ENCODE assay signal across 38 cellular contexts in the genomic region with DNA sequence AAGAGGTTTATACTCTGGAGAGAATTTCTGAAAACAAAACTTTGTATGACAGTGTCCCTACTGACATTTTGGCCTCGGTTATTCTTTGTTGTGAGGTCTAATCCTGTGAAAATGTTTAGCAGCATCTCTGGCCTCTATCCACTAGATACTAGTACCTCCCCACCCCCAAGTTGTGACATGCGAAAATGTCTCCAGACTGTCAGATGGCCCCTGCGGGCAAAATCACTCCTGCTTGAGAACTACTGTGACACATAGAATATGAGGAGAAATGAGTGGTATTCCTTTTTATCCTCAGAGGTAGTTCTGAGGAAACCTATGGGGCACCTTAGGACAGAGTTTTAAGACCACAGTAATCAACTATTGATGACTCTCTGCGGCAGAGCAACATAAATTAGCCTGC.
"Had no signal": no experiment of that assay in that cellular context is flagged by ENCODE, and none has a peak within 500 bp of the region (broad histone marks: within the 10 kb centered on the region; RNA-seq: fewer than 3 reads in every experiment).

No MANE protein-coding gene starts in this region.

- H3K9me3 ChIP-seq: adrenal gland, ascending aorta, body of pancreas, breast epithelium had no signal

- DNase-seq: activated effector memory CD4-positive, alpha-beta T cell treated with anti-CD3 and anti-CD28 coated beads, Interleukin-2, amount 50 U/mL, for 16 hours; activated effector memory CD4-positive, alpha-beta T cell treated with Interleukin-2 at 50 U/mL for 16 hours; activated gamma-delta T cell; activated gamma-delta T cell treated with Interleukin-2 at 50 U/mL for 16 hours; activated naive CD4-positive, alpha-beta T cell; activated naive CD4-positive, alpha-beta T cell treated with anti-CD3 and anti-CD28 coated beads for 36 hours; activated naive CD4-positive, alpha-beta T cell treated with anti-CD3 and anti-CD28 coated beads, Interleukin-2, amount 10 ng/mL, durations not matched to agents 7 days and 5 days; activated naive CD4-positive, alpha-beta T cell treated with anti-CD3 and anti-CD28 coated beads, Interleukin-2, amount 50 U/mL, for 16 hours; activated naive CD4-positive, alpha-beta T cell treated with Interleukin-2 at 50 U/mL for 16 hours; activated naive CD8-positive, alpha-beta T cell treated with anti-CD3 and anti-CD28 coated beads for 36 hours; activated naive CD8-positive, alpha-beta T cell treated with anti-CD3 and anti-CD28 coated beads, Interleukin-2, amount 10 ng/mL, durations not matched to agents 7 days and 5 days; activated naive CD8-positive, alpha-beta T cell treated with anti-CD3 and anti-CD28 coated beads, Interleukin-2, amount 50 U/mL, for 24 hours; activated T-cell treated with anti-CD3 and anti-CD28 coated beads, Interleukin-2, amount 50 U/mL, for 1 hour; activated T-cell treated with anti-CD3 and anti-CD28 coated beads, Interleukin-2, amount 50 U/mL, for 24 hours; activated T-cell treated with anti-CD3 and anti-CD28 coated beads, Interleukin-2, amount 50 U/mL, for 4 hours; activated T-cell treated with anti-CD3 and anti-CD28 coated beads, Interleukin-2, amount 50 U/mL, for 48 hours; activated T-cell treated with anti-CD3 and anti-CD28 coated beads, Interleukin-2, amount 50 U/mL, for 72 hours; adrenal gland; amniotic stem cell; amygdala; anterior cingulate cortex; aorta; body of pancreas; brain microvascular endothelial cell; caudate nucleus; central memory CD4-positive, alpha-beta T cell; cerebellar nuclear complex had no signal

- H3K27ac Mint-ChIP-seq: activated naive CD4-positive, alpha-beta T cell treated with anti-CD3 and anti-CD28 coated beads for 36 hours; activated naive CD4-positive, alpha-beta T cell treated with anti-CD3 and anti-CD28 coated beads, Interleukin-2, amount 10 ng/mL, durations not matched to agents 7 days and 5 days; activated naive CD4-positive, alpha-beta T cell treated with anti-CD3 and anti-CD28 coated beads, Interleukin-2, amount 50 U/mL, for 24 hours; activated naive CD4-positive, alpha-beta T cell treated with anti-CD3 and anti-CD28 coated beads, Interleukin-2, amount 50 U/mL, for 72 hours; activated naive CD8-positive, alpha-beta T cell; activated naive CD8-positive, alpha-beta T cell treated with anti-CD3 and anti-CD28 coated beads for 36 hours; activated naive CD8-positive, alpha-beta T cell treated with anti-CD3 and anti-CD28 coated beads, Interleukin-2, amount 10 ng/mL, durations not matched to agents 7 days and 5 days; activated naive CD8-positive, alpha-beta T cell treated with anti-CD3 and anti-CD28 coated beads, Interleukin-2, amount 50 U/mL, for 24 hours; activated T-cell treated with anti-CD3 and anti-CD28 coated beads, Interleukin-2, amount 50 U/mL, for 24 hours; activated T-cell treated with anti-CD3 and anti-CD28 coated beads, Interleukin-2, amount 50 U/mL, for 72 hours; activated T-helper 1 cell treated with anti-CD3 and anti-CD28 coated beads, Interleukin-12 subunit alpha, Interleukin-12 subunit beta, Interleukin-2, Interleukin-4 antibody, amounts not matched to agents 30 ng/mL and 10 ng/mL and 1 ng/mL, durations not matched to agents 14 hours and 24 hours and 36 hours; activated T-helper 17 cell treated with anti-CD3 and anti-CD28 coated beads, Interleukin-2, amount 50 U/mL, for 72 hours; activated T-helper 2 cell treated with anti-CD3 and anti-CD28 coated beads, Interferon-gamma antibody, Interleukin-2, Interleukin-4, amounts not matched to agents 10 μg/mL and 5 μg/mL and 100 μg/mL, durations not matched to agents 14 hours and 24 hours and 36 hours; brain had no signal

- H3K36me3 Mint-ChIP-seq: activated naive CD4-positive, alpha-beta T cell treated with anti-CD3 and anti-CD28 coated beads, Interleukin-2, amount 10 ng/mL, durations not matched to agents 7 days and 5 days; activated naive CD4-positive, alpha-beta T cell treated with anti-CD3 and anti-CD28 coated beads, Interleukin-2, amount 50 U/mL, for 24 hours; activated naive CD4-positive, alpha-beta T cell treated with anti-CD3 and anti-CD28 coated beads, Interleukin-2, amount 50 U/mL, for 72 hours; activated naive CD8-positive, alpha-beta T cell; activated naive CD8-positive, alpha-beta T cell treated with anti-CD3 and anti-CD28 coated beads for 36 hours; activated naive CD8-positive, alpha-beta T cell treated with anti-CD3 and anti-CD28 coated beads, Interleukin-2, amount 10 ng/mL, durations not matched to agents 7 days and 5 days had no signal

- H3K4me3 Mint-ChIP-seq: activated naive CD4-positive, alpha-beta T cell treated with anti-CD3 and anti-CD28 coated beads for 36 hours; activated naive CD4-positive, alpha-beta T cell treated with anti-CD3 and anti-CD28 coated beads, Interleukin-2, amount 10 ng/mL, durations not matched to agents 7 days and 5 days; activated naive CD4-positive, alpha-beta T cell treated with anti-CD3 and anti-CD28 coated beads, Interleukin-2, amount 50 U/mL, for 24 hours; activated naive CD8-positive, alpha-beta T cell; activated naive CD8-positive, alpha-beta T cell treated with anti-CD3 and anti-CD28 coated beads for 36 hours; activated naive CD8-positive, alpha-beta T cell treated with anti-CD3 and anti-CD28 coated beads, Interleukin-2, amount 10 ng/mL, durations not matched to agents 7 days and 5 days; activated naive CD8-positive, alpha-beta T cell treated with anti-CD3 and anti-CD28 coated beads, Interleukin-2, amount 50 U/mL, for 24 hours; activated T-cell treated with anti-CD3 and anti-CD28 coated beads, Interleukin-2, amount 50 U/mL, for 24 hours; activated T-cell treated with anti-CD3 and anti-CD28 coated beads, Interleukin-2, amount 50 U/mL, for 4 hours; activated T-cell treated with anti-CD3 and anti-CD28 coated beads, Interleukin-2, amount 50 U/mL, for 72 hours; activated T-helper 1 cell treated with anti-CD3 and anti-CD28 coated beads, Interleukin-12 subunit alpha, Interleukin-12 subunit beta, Interleukin-2, Interleukin-4 antibody, amounts not matched to agents 30 ng/mL and 10 ng/mL and 1 ng/mL, durations not matched to agents 14 hours and 24 hours and 36 hours; activated T-helper 17 cell treated with anti-CD3 and anti-CD28 coated beads, Interleukin-2, amount 50 U/mL, for 72 hours; brain; central memory CD8-positive, alpha-beta T cell had no signal

- H3K4me3 ChIP-seq: adrenal gland, ascending aorta, body of pancreas, breast epithelium, cardiac muscle cell had no signal

- H3K36me3 ChIP-seq: adrenal gland, ascending aorta, breast epithelium, cardiac muscle cell had no signal

- H3K4me1 ChIP-seq: ascending aorta, body of pancreas, breast epithelium had no signal

- H3K27me3 ChIP-seq: adrenal gland, ascending aorta, body of pancreas, brain microvascular endothelial cell, breast epithelium, cardiac muscle cell had no signal

- H3K27ac ChIP-seq: adrenal gland, ascending aorta, body of pancreas, brain microvascular endothelial cell, breast epithelium, cardiac muscle cell had no signal

- H3K4me1 Mint-ChIP-seq: activated naive CD4-positive, alpha-beta T cell treated with anti-CD3 and anti-CD28 coated beads, Interleukin-2, amount 10 ng/mL, durations not matched to agents 7 days and 5 days; activated naive CD4-positive, alpha-beta T cell treated with anti-CD3 and anti-CD28 coated beads, Interleukin-2, amount 50 U/mL, for 24 hours; activated naive CD8-positive, alpha-beta T cell treated with anti-CD3 and anti-CD28 coated beads for 36 hours; activated naive CD8-positive, alpha-beta T cell treated with anti-CD3 and anti-CD28 coated beads, Interleukin-2, amount 10 ng/mL, durations not matched to agents 7 days and 5 days; activated naive CD8-positive, alpha-beta T cell treated with anti-CD3 and anti-CD28 coated beads, Interleukin-2, amount 50 U/mL, for 24 hours; activated T-helper 17 cell treated with anti-CD3 and anti-CD28 coated beads, Interleukin-2, amount 50 U/mL, for 72 hours; central memory CD8-positive, alpha-beta T cell had no signal

- ATAC-seq: activated naive CD4-positive, alpha-beta T cell treated with anti-CD3 and anti-CD28 coated beads, Interleukin-2, amount 50 U/mL, for 72 hours; activated naive CD8-positive, alpha-beta T cell treated with anti-CD3 and anti-CD28 coated beads, Interleukin-2, amount 50 U/mL, for 24 hours; activated T-cell treated with anti-CD3 and anti-CD28 coated beads, Interleukin-2, amount 50 U/mL, for 4 hours; activated T-cell treated with anti-CD3 and anti-CD28 coated beads, Interleukin-2, amount 50 U/mL, for 72 hours; activated T-helper 17 cell treated with anti-CD3 and anti-CD28 coated beads, Interleukin-2, amount 50 U/mL, for 72 hours; body of pancreas had no signal

- H3K9me3 Mint-ChIP-seq: activated naive CD4-positive, alpha-beta T cell treated with anti-CD3 and anti-CD28 coated beads for 36 hours; activated naive CD4-positive, alpha-beta T cell treated with anti-CD3 and anti-CD28 coated beads, Interleukin-2, amount 10 ng/mL, durations not matched to agents 7 days and 5 days; activated naive CD4-positive, alpha-beta T cell treated with anti-CD3 and anti-CD28 coated beads, Interleukin-2, amount 50 U/mL, for 24 hours; activated naive CD4-positive, alpha-beta T cell treated with anti-CD3 and anti-CD28 coated beads, Interleukin-2, amount 50 U/mL, for 72 hours; activated naive CD8-positive, alpha-beta T cell treated with anti-CD3 and anti-CD28 coated beads for 36 hours; activated naive CD8-positive, alpha-beta T cell treated with anti-CD3 and anti-CD28 coated beads, Interleukin-2, amount 10 ng/mL, durations not matched to agents 7 days and 5 days; activated T-cell treated with anti-CD3 and anti-CD28 coated beads, Interleukin-2, amount 50 U/mL, for 24 hours; activated T-cell treated with anti-CD3 and anti-CD28 coated beads, Interleukin-2, amount 50 U/mL, for 72 hours; activated T-helper 2 cell treated with anti-CD3 and anti-CD28 coated beads, Interferon-gamma antibody, Interleukin-2, Interleukin-4, amounts not matched to agents 10 μg/mL and 5 μg/mL and 100 μg/mL, durations not matched to agents 14 hours and 24 hours and 36 hours; brain; central memory CD8-positive, alpha-beta T cell had no signal
